In the genomic region with DNA sequence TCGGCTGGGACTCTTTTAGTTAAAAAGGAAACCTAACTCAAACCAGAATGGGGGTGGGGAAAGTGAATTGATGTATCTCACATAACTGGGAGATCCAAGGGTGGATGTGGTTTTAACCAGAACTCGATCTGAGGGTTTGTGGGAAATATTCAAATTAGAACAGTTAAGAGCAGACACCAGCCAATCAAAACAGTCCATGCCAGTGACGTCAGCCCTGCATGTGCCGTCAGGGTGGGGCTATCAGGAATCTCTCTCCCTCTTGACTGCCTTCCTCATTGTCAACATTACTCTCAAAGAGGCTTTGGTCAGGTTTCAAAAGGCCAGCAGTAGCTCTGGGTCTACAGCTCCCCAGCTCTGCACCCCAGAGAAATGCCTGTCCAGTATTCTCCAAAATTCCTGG, we compare ENCODE assay signal across 16 cellular contexts.
A peak's percentile ranks its signal among the peaks of the same experiment; 100 is the strongest.
DNase-seq lines count a peak whose midpoint lies in the region; ATAC-seq, FAIRE-seq and TF ChIP-seq lines count a peak whose summit lies in the region.
"Had no signal": no experiment of that assay in that cellular context is flagged by ENCODE, and none has a peak within 500 bp of the region (broad histone marks: within the 10 kb centered on the region; RNA-seq: fewer than 3 reads in every experiment).

No MANE protein-coding gene starts in this region.

- H2AFZ ChIP-seq in SK-N-SH (ENCODE audit: low read depth) (no peak overlapping the region), astrocyte (ENCODE audit: low read depth, low read length) (no peak overlapping the region)
- H2AFZ ChIP-seq: hepatocyte had no signal

- H4K20me1 ChIP-seq in SK-N-SH (ENCODE audit: insufficient read depth): no peaks in the 10 kb centered on the region
- no peaks in the 10 kb centered on the region for H4K20me1 ChIP-seq in astrocyte (ENCODE audit: insufficient read depth, low read length)

- peaks cover 10% of the 10 kb centered on the region for H3K27me3 Mint-ChIP-seq in astrocyte (ENCODE audit: low read depth, unreplicated experiment)

- no peak for TF ChIP-seq RAD21 in SK-N-SH (IDR thresholded peaks at IDR 0.05; ENCODE audit: low read length)

- H3K9me3 ChIP-seq in SK-N-SH: no peaks in the 10 kb centered on the region
- no peaks in the 10 kb centered on the region for H3K9me3 ChIP-seq in astrocyte (ENCODE audit: insufficient read depth, low read depth, low read length)
- H3K9me3 ChIP-seq in thyroid gland: no peaks in the 10 kb centered on the region

- H3K27me3 ChIP-seq in SK-N-SH (ENCODE audit: insufficient read depth) (no peaks in the 10 kb centered on the region), astrocyte (ENCODE audit: insufficient read depth, low read length) (no peaks in the 10 kb centered on the region), thyroid gland (no peaks in the 10 kb centered on the region)
- H3K27me3 ChIP-seq: hepatocyte, tibial nerve had no signal

- H3K27ac ChIP-seq in SK-N-SH (ENCODE audit: low read depth in 2 of 2, low read length in 1 of 2) (no peak overlapping the region), astrocyte (ENCODE audit: low read depth, low read length) (no peak overlapping the region), thyroid gland (peak overlapping the region; percentile 93 to 99 (median 98))
- H3K27ac ChIP-seq: hepatocyte, tibial nerve had no signal

- H3K4me3 ChIP-seq in SK-N-SH (ENCODE audit: low read depth in 2 of 2, low read length in 1 of 2): no peak overlapping the region
- no peak overlapping the region for H3K4me3 ChIP-seq in NB4 (ENCODE audit: low read depth, low read length)
- no peak overlapping the region for H3K4me3 ChIP-seq in astrocyte (ENCODE audit: insufficient read depth, low read depth, low read length)
- H3K4me3 ChIP-seq in thyroid gland (replicated peaks in 1 of 3): no peak overlapping the region
- H3K4me3 ChIP-seq: hepatocyte, tibial nerve had no signal

- no peak overlapping the region for H3K4me3 Mint-ChIP-seq in astrocyte (ENCODE audit: unreplicated experiment)

- no peak for TF ChIP-seq POLR2A in NB4 (IDR thresholded peaks at IDR 0.05; ENCODE audit: extremely low read depth, insufficient read length)
- TF ChIP-seq POLR2A in thyroid gland (IDR thresholded peaks at IDR 0.05): peak in 1 of 2 donors; percentile 46

- H3F3A ChIP-seq in SK-N-SH (replicated peaks; ENCODE audit: insufficient read depth): peaks cover 3% of the 10 kb centered on the region

- peaks cover 2% of the 10 kb centered on the region for H3K36me3 Mint-ChIP-seq in astrocyte (ENCODE audit: low read depth, unreplicated experiment)

- intact Hi-C loops in thyroid gland (cut with DNase I): loop anchor here (10.0 kb wide), 2 partner anchors 91 to 109 kb away; a partner anchor contains a TSS

- H3K27ac Mint-ChIP-seq in astrocyte (ENCODE audit: unreplicated experiment): peak overlapping the region; percentile 62
- H3K27ac Mint-ChIP-seq: activated T-helper 2 cell treated with anti-CD3 and anti-CD28 coated beads, Interferon-gamma antibody, Interleukin-2, Interleukin-4, amounts not matched to agents 10 μg/mL and 5 μg/mL and 100 μg/mL, durations not matched to agents 14 hours and 24 hours and 36 hours had no signal

- H3K9ac ChIP-seq in SK-N-SH (no peak overlapping the region), astrocyte (ENCODE audit: low read length) (no peak overlapping the region)

- H3K79me2 ChIP-seq in SK-N-SH (ENCODE audit: insufficient read depth) (no peaks in the 10 kb centered on the region), astrocyte (ENCODE audit: insufficient read depth, low read length) (no peaks in the 10 kb centered on the region)
- H3K79me2 ChIP-seq: hepatocyte had no signal

- no peak for ATAC-seq in SK-N-SH treated with all-trans-retinoic acid at 6 μM for 48 hours
- no peak for ATAC-seq in GM21825 (IDR thresholded peaks at IDR 0.05; ENCODE audit: unreplicated experiment)
- ATAC-seq: left lobe of liver had no signal

- POLR2A ChIA-PET in SK-N-SH (lab: Yijun Ruan, JAX): no interaction called here

- peak; percentile 17 for DNase-seq in SK-N-SH
- peak; percentile 42 for DNase-seq in NB4 (ENCODE audit: low read depth)
- DNase-seq in astrocyte (ENCODE audit: low read depth): no peak
- peak; percentile 61 to 81 for DNase-seq in thyroid gland
- no peak for DNase-seq in CD1c-positive myeloid dendritic cell (ENCODE audit: extremely low spot score)
- DNase-seq in GM20000 (ENCODE audit: low spot score): no peak
- DNase-seq: activated CD4-positive, alpha-beta T cell treated with anti-CD3 and anti-CD28 coated beads, Interleukin-2, amount 50 U/mL, for 4 hours; Kasumi-1; NCI-H345; stimulated activated CD4-positive, alpha-beta T cell treated with anti-CD3 and anti-CD28 coated beads, Interleukin-1b, Interleukin-23, amount 100 ng/mL, for 48 hours had no signal

- CTCF ChIA-PET in SK-N-SH (lab: Yijun Ruan, JAX): no interaction called here

- no peaks in the 10 kb centered on the region for H3K4me1 ChIP-seq in SK-N-SH (ENCODE audit: control insufficient read depth in 1 of 2, insufficient read depth in 2 of 2, low read depth in 1 of 2, low read length in 1 of 2)
- H3K4me1 ChIP-seq in astrocyte (ENCODE audit: insufficient read depth, low read length): peaks cover 14% of the 10 kb centered on the region
- H3K4me1 ChIP-seq in thyroid gland: peaks cover 17 to 46% of the 10 kb centered on the region in 2 donors
- H3K4me1 ChIP-seq: tibial nerve had no signal

- no peak for FAIRE-seq in astrocyte (lab: Jason Lieb, UNC)

- no peak for TF ChIP-seq CTCF in SK-N-SH (IDR thresholded peaks at IDR 0.05)
- no peak for TF ChIP-seq CTCF in NB4 (IDR thresholded peaks at IDR 0.05; ENCODE audit: low read depth, low read length)
- TF ChIP-seq CTCF in astrocyte (IDR thresholded peaks at IDR 0.05; ENCODE audit: insufficient read depth, low read depth, low read length): no peak
- no peak for TF ChIP-seq CTCF in thyroid gland (IDR thresholded peaks at IDR 0.05)
- no peak for TF ChIP-seq CTCF in GM20000 (IDR thresholded peaks at IDR 0.05; ENCODE audit: extremely low read depth, missing control alignments)

- no peak for TF ChIP-seq EP300 in SK-N-SH (IDR thresholded peaks at IDR 0.05; ENCODE audit: borderline replicate concordance in 1 of 2, low read depth in 1 of 2, low read length in 1 of 2)

- H3K4me2 ChIP-seq in SK-N-SH (peak overlapping the region; percentile 43; the same call in 1 of the 2 replicates), astrocyte (ENCODE audit: low read length) (no peak overlapping the region)
- H3K4me2 ChIP-seq: hepatocyte had no signal

- WGBS in SK-N-SH (ENCODE audit: low lambda C conversion rate): 15% methylated on average over 4 of the region's 4 CpGs
- WGBS in thyroid gland, 2 donors: 50 to 63% methylated on average over 4 of the region's 4 CpGs

- no peaks in the 10 kb centered on the region for H3K36me3 ChIP-seq in SK-N-SH (replicated peaks in 1 of 2; ENCODE audit: control insufficient read depth in 1 of 2, insufficient read depth in 2 of 2, low read length in 1 of 2)
- H3K36me3 ChIP-seq in astrocyte (ENCODE audit: insufficient read depth, low read length): no peaks in the 10 kb centered on the region
- H3K36me3 ChIP-seq in thyroid gland: no peaks in the 10 kb centered on the region
- H3K36me3 ChIP-seq: tibial nerve had no signal

- peaks cover 3% of the 10 kb centered on the region for H3K9me3 Mint-ChIP-seq in astrocyte (ENCODE audit: unreplicated experiment)
- H3K9me3 Mint-ChIP-seq: activated T-helper 2 cell treated with anti-CD3 and anti-CD28 coated beads, Interferon-gamma antibody, Interleukin-2, Interleukin-4, amounts not matched to agents 10 μg/mL and 5 μg/mL and 100 μg/mL, durations not matched to agents 14 hours and 24 hours and 36 hours had no signal

- H3K4me1 Mint-ChIP-seq in astrocyte (ENCODE audit: low read depth, unreplicated experiment): peaks cover 27% of the 10 kb centered on the region

- no peaks in the 10 kb centered on the region for H3K9me2 ChIP-seq in SK-N-SH

TF ChIP-seq in SK-N-SH, 30 proteins besides CTCF, POLR2A, EP300 and RAD21 (continues in another document):
- TF ChIP-seq NFIC (IDR thresholded peaks at IDR 0.05; ENCODE audit: borderline replicate concordance) (no peak), CHD2 (IDR thresholded peaks at IDR 0.05; ENCODE audit: low read length, partially characterized antibody) (no peak), SIN3A (IDR thresholded peaks at IDR 0.05; ENCODE audit: borderline replicate concordance, low read depth, low read length) (no peak), GATA2 (CRISPR knock-in tag; IDR thresholded peaks at IDR 0.05) (no peak)
- TF ChIP-seq, protein P1, sequence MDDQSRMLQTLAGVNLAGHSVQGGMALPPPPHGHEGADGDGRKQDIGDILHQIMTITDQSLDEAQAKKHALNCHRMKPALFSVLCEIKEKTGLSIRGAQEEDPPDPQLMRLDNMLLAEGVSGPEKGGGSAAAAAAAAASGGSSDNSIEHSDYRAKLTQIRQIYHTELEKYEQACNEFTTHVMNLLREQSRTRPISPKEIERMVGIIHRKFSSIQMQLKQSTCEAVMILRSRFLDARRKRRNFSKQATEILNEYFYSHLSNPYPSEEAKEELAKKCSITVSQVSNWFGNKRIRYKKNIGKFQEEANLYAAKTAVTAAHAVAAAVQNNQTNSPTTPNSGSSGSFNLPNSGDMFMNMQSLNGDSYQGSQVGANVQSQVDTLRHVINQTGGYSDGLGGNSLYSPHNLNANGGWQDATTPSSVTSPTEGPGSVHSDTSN (IDR thresholded peaks at IDR 0.05): no peak

TF ChIP-seq in SK-N-SH treated with all-trans-retinoic acid at 6 μM for 48 hours, 23 proteins besides CTCF, POLR2A, EP300 and RAD21:
- TF ChIP-seq, protein P2, sequence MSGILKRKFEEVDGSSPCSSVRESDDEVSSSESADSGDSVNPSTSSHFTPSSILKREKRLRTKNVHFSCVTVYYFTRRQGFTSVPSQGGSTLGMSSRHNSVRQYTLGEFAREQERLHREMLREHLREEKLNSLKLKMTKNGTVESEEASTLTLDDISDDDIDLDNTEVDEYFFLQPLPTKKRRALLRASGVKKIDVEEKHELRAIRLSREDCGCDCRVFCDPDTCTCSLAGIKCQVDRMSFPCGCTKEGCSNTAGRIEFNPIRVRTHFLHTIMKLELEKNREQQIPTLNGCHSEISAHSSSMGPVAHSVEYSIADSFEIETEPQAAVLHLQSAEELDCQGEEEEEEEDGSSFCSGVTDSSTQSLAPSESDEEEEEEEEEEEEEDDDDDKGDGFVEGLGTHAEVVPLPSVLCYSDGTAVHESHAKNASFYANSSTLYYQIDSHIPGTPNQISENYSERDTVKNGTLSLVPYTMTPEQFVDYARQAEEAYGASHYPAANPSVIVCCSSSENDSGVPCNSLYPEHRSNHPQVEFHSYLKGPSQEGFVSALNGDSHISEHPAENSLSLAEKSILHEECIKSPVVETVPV (CRISPR knock-in tag; IDR thresholded peaks at IDR 0.05): no peak

Comparison
In these comparisons a context has a peak if more than half of its experiments do, and no peak if none do; other contexts are left out.
1. DNase-seq: peak in SK-N-SH (single experiment), NB4 (single experiment) and thyroid gland (2 of 2); none in astrocyte (single experiment), CD1c-positive myeloid dendritic cell (single experiment) and GM20000 (single experiment).
2. H3K27ac ChIP-seq: peak in thyroid gland (3 of 3); none in SK-N-SH (0 of 2) and astrocyte (single experiment).